ENCODE assay signal across 21 cellular contexts in the genomic region with DNA sequence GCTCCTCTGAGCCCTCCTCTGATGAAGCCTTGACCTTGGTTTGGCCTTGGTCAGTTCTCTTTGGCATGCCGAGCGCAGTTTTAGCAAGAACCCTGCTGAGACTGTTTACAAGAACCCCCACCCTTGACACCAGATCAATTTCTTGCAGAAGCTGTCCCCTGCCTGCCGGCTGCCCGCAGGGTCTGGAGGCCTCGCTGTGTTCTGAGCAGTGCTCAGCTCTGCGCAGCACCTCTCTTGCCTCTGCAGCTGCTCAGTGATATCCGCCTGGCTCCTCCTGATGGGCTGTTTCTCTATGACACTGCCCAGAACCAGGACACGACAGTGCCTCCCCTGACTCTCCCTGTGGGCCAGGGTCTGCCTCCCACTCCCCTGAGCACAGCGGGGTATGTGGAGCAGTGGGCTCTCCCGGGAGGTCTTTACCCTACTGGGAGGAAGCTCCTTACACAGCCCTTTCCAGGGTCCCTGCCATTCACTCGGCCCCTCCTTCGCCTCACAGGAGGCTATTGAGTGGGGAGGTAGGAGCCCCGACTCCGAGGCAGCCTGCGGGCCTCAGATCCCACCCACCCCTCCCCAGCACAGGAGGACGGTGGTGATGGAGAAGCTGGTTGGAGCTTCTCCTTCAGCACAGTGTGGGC. TPM values are rescaled to one million over a fixed set of nuclear protein-coding genes. Genes with fewer than 3 reads are reported as not detected.
DNase-seq lines count a peak whose midpoint lies in the region; ATAC-seq, FAIRE-seq and TF ChIP-seq lines count a peak whose summit lies in the region.
"Had no signal": no experiment of that assay in that cellular context is flagged by ENCODE, and none has a peak within 500 bp of the region (broad histone marks: within the 10 kb centered on the region; RNA-seq: fewer than 3 reads in every experiment).

No MANE protein-coding gene starts in this region.

- no peaks in the 10 kb centered on the region for H3K27me3 ChIP-seq in H7 (ENCODE audit: control insufficient read depth, insufficient read depth, low read length)
- H3K27me3 ChIP-seq in spleen (replicated peaks in 1 of 7): peaks cover 0 to 40% (median 0%) of the 10 kb centered on the region in 7 donors
- H3K27me3 ChIP-seq in pancreas: no peaks in the 10 kb centered on the region
- peaks cover 0 to 72% of the 10 kb centered on the region in 2 donors for H3K27me3 ChIP-seq in breast epithelium
- H3K27me3 ChIP-seq: Peyer's patch had no signal

- peaks cover 1% of the 10 kb centered on the region for H3K36me3 Mint-ChIP-seq in activated naive CD4-positive, alpha-beta T cell treated with anti-CD3 and anti-CD28 coated beads, Interleukin-2, amount 10 ng/mL, durations not matched to agents 7 days and 5 days

- H3K27ac ChIP-seq in kidney (ENCODE audit: low read depth in 2 of 2, low read length in 2 of 2) (no peak overlapping the region), spleen (no peak overlapping the region), pancreas (no peak overlapping the region), breast epithelium (no peak overlapping the region)
- H3K27ac ChIP-seq: A549, Peyer's patch had no signal

- H3K4me3 ChIP-seq in H7 (ENCODE audit: insufficient read depth, low read depth, low read length) (no peak overlapping the region), kidney (ENCODE audit: low read length in 2 of 2) (no peak overlapping the region), spleen (no peak overlapping the region), pancreas (no peak overlapping the region), breast epithelium (no peak overlapping the region)
- H3K4me3 ChIP-seq: A549, HAP-1, Peyer's patch had no signal

- FAIRE-seq in kidney (lab: Jason Lieb, UNC) (no peak), pancreas (lab: Jason Lieb, UNC) (no peak)
- FAIRE-seq: A549 had no signal

- no peak for ATAC-seq in pancreas

- CTCF ChIA-PET in activated naive CD4-positive, alpha-beta T cell treated with anti-CD3 and anti-CD28 coated beads, Interleukin-2, amount 10 ng/mL, durations not matched to agents 7 days and 5 days (lab: Charles Lee): no interaction called here

- H3K4me1 Mint-ChIP-seq in activated naive CD4-positive, alpha-beta T cell treated with anti-CD3 and anti-CD28 coated beads, Interleukin-2, amount 10 ng/mL, durations not matched to agents 7 days and 5 days: peaks cover 41% of the 10 kb centered on the region

- no peak for TF ChIP-seq POLR2A in spleen (IDR thresholded peaks at IDR 0.05)
- no peak for TF ChIP-seq POLR2A in breast epithelium (IDR thresholded peaks at IDR 0.05)

- 72 to 78% (median 76%) methylated on average over 11 to 16 of the region's 16 CpGs for WGBS in spleen, 5 donors
- WGBS in pancreas, 2 donors: 51 to 61% methylated on average over 16 of the region's 16 CpGs

- no peak overlapping the region for H3K9ac ChIP-seq in kidney (ENCODE audit: low read length in 2 of 2)

- no peak overlapping the region for H3K27ac Mint-ChIP-seq in activated naive CD4-positive, alpha-beta T cell treated with anti-CD3 and anti-CD28 coated beads, Interleukin-2, amount 10 ng/mL, durations not matched to agents 7 days and 5 days
- H3K27ac Mint-ChIP-seq: CD4-positive, alpha-beta T cell had no signal

- TF ChIP-seq CTCF in kidney (IDR thresholded peaks at IDR 0.05; ENCODE audit: borderline replicate concordance, extremely low read depth, insufficient read depth): no peak
- no peak for TF ChIP-seq CTCF in spleen (IDR thresholded peaks at IDR 0.05 in 8 of 11, conservative IDR thresholded peaks at IDR 0.05 in 3 of 11)
- TF ChIP-seq CTCF in pancreas (IDR thresholded peaks at IDR 0.05): no peak
- no peak for TF ChIP-seq CTCF in breast epithelium (IDR thresholded peaks at IDR 0.05)

- no peak overlapping the region for H3K4me3 Mint-ChIP-seq in activated naive CD4-positive, alpha-beta T cell treated with anti-CD3 and anti-CD28 coated beads, Interleukin-2, amount 10 ng/mL, durations not matched to agents 7 days and 5 days
- H3K4me3 Mint-ChIP-seq: CD4-positive, alpha-beta T cell had no signal

- H3K36me3 ChIP-seq in H7 (replicated peaks; ENCODE audit: control insufficient read depth, insufficient read depth, low read length) (no peaks in the 10 kb centered on the region), kidney (ENCODE audit: control insufficient read depth in 1 of 2, insufficient read depth in 2 of 2, low read length in 2 of 2) (no peaks in the 10 kb centered on the region), spleen (no peaks in the 10 kb centered on the region), pancreas (no peaks in the 10 kb centered on the region), breast epithelium (no peaks in the 10 kb centered on the region)
- H3K36me3 ChIP-seq: HAP-1, Peyer's patch had no signal

- DNase-seq in activated naive CD4-positive, alpha-beta T cell treated with anti-CD3 and anti-CD28 coated beads, Interleukin-2, amount 10 ng/mL, durations not matched to agents 7 days and 5 days: peak; percentile 17
- DNase-seq in activated naive CD4-positive, alpha-beta T cell treated with anti-CD3 and anti-CD28 coated beads, Interleukin-2, amount 50 U/mL, for 16 hours: no peak
- DNase-seq in H7 (peak; percentile 44), kidney (peak; percentile 47), spleen (peak; percentile 47), pancreas (no peak), breast epithelium (ENCODE audit: low spot score in 2 of 2) (no peak)
- DNase-seq: Caco-2, GDM1, IMR-90, NCI-H1436, NCI-H1930, NCI-H526 treated with DMSO at 0.1 percent for 48 hours, SHP77 had no signal

- intact Hi-C loops in kidney (cut with DNase I) (no loop called here), spleen (cut with DNase I; ENCODE audit: low total_unique reads) (no loop called here), pancreas (cut with DNase I) (no loop called here), breast epithelium (cut with DNase I; ENCODE audit: low total_unique reads) (no loop called here)

- peaks cover 9% of the 10 kb centered on the region for H3K27me3 Mint-ChIP-seq in activated naive CD4-positive, alpha-beta T cell treated with anti-CD3 and anti-CD28 coated beads, Interleukin-2, amount 10 ng/mL, durations not matched to agents 7 days and 5 days
- H3K27me3 Mint-ChIP-seq: CD4-positive, alpha-beta T cell had no signal

- H3K4me1 ChIP-seq in kidney (ENCODE audit: control insufficient read depth in 1 of 2, insufficient read depth in 1 of 2, low read depth in 1 of 2, low read length in 2 of 2): no peaks in the 10 kb centered on the region
- H3K4me1 ChIP-seq in spleen: peaks cover 0 to 31% (median 4%) of the 10 kb centered on the region in 6 donors
- no peaks in the 10 kb centered on the region for H3K4me1 ChIP-seq in pancreas
- no peaks in the 10 kb centered on the region for H3K4me1 ChIP-seq in breast epithelium
- H3K4me1 ChIP-seq: A549, Caco-2, HAP-1, Peyer's patch had no signal

- H3K9me3 Mint-ChIP-seq in activated naive CD4-positive, alpha-beta T cell treated with anti-CD3 and anti-CD28 coated beads, Interleukin-2, amount 10 ng/mL, durations not matched to agents 7 days and 5 days: no peaks in the 10 kb centered on the region
- H3K9me3 Mint-ChIP-seq: CD4-positive, alpha-beta T cell had no signal

- no peaks in the 10 kb centered on the region for H3K9me3 ChIP-seq in kidney (ENCODE audit: control insufficient read depth in 1 of 2, low read length in 2 of 2)
- H3K9me3 ChIP-seq in spleen: no peaks in the 10 kb centered on the region
- H3K9me3 ChIP-seq in pancreas: no peaks in the 10 kb centered on the region
- H3K9me3 ChIP-seq in breast epithelium: no peaks in the 10 kb centered on the region
- H3K9me3 ChIP-seq: A549, Caco-2, HAP-1, Peyer's patch had no signal

RNA-seq across cellular contexts. Expression of gene ACTRT2, which starts 15.5 kb away (rescaled TPM):
- total RNA-seq in H7 (2014; rRNA removed; shearing (Covaris generic)): 0.21 TPM in 1 of 2 replicates, not detected in the other
- total RNA-seq in kidney (not detected), spleen (not detected), pancreas (not detected), breast epithelium (not detected)
- polyA plus RNA-seq in kidney (ENCODE audit: insufficient read depth, low read depth, low replicate concordance) (not detected), spleen (not detected), pancreas (not detected)
- total RNA-seq: Caco-2; CD4-positive, alpha-beta T cell; HT-29; IMR-90; MCF 10A; Peyer's patch had no signal
- polyA plus RNA-seq: A549, BJ, IMR-90 had no signal

RNA-seq across cellular contexts. Expression of gene PRDM16, which starts 32.2 kb away (rescaled TPM):
- 0.69 and 1.1 TPM in 2 replicates for total RNA-seq in H7 (2014; rRNA removed; shearing (Covaris generic))
- total RNA-seq in kidney: 21.9 TPM
- polyA plus RNA-seq in kidney (ENCODE audit: insufficient read depth, low read depth, low replicate concordance): 3.0 TPM
- total RNA-seq in spleen: 1 to 10 TPM in 6 of 7 donors, under 1 TPM in 1; 0.51 to 3.2 (median 1.7) TPM
- under 1 TPM; 0.43 to 0.99 (median 0.44) TPM for polyA plus RNA-seq in spleen
- 10 to 100 TPM; 10.7 to 19.1 (median 14.9) TPM for total RNA-seq in pancreas
- polyA plus RNA-seq in pancreas: 10 to 100 TPM in 1 of 2 donors, 1 to 10 TPM in 1; 6.6 to 19.2 TPM
- total RNA-seq in breast epithelium: 1 to 10 TPM in 2 of 3 donors, under 1 TPM in 1; 0.48 to 3.8 (median 3.6) TPM
- total RNA-seq: CD4-positive, alpha-beta T cell; HT-29; IMR-90; MCF 10A had no signal

Comparison
In these comparisons a context has a peak if more than half of its experiments do, and no peak if none do; other contexts are left out.
1. DNase-seq: peak in activated naive CD4-positive, alpha-beta T cell treated with anti-CD3 and anti-CD28 coated beads, Interleukin-2, amount 10 ng/mL, durations not matched to agents 7 days and 5 days (single experiment), H7 (single experiment), kidney (single experiment) and spleen (single experiment); none in activated naive CD4-positive, alpha-beta T cell treated with anti-CD3 and anti-CD28 coated beads, Interleukin-2, amount 50 U/mL, for 16 hours (single experiment), pancreas (0 of 6) and breast epithelium (0 of 2).